8 cellular contexts compared by ENCODE assay signal in genomic region chr17:20116683-20117309, GRCh38.
A peak's percentile ranks its signal among the peaks of the same experiment; 100 is the strongest.
DNase-seq lines count a peak whose midpoint lies in the region; TF ChIP-seq lines count a peak whose summit lies in the region.

No MANE protein-coding gene starts in this region.

- H3K36me3 Mint-ChIP-seq in activated T-helper 1 cell treated with anti-CD3 and anti-CD28 coated beads, Interleukin-12 subunit alpha, Interleukin-12 subunit beta, Interleukin-2, Interleukin-4 antibody, amounts not matched to agents 30 ng/mL and 10 ng/mL and 1 ng/mL, durations not matched to agents 14 hours and 24 hours and 36 hours (ENCODE audit: low read depth): no peaks in the 10 kb centered on the region
- no peaks in the 10 kb centered on the region for H3K36me3 Mint-ChIP-seq in progenitor cell of endocrine pancreas (ENCODE audit: insufficient read depth)

- no peak for TF ChIP-seq POLR2A in Peyer's patch (IDR thresholded peaks at IDR 0.05)

- no peaks in the 10 kb centered on the region for H3K4me1 ChIP-seq in Peyer's patch

- peaks cover 3% of the 10 kb centered on the region for H3K4me1 Mint-ChIP-seq in activated T-helper 1 cell treated with anti-CD3 and anti-CD28 coated beads, Interleukin-12 subunit alpha, Interleukin-12 subunit beta, Interleukin-2, Interleukin-4 antibody, amounts not matched to agents 30 ng/mL and 10 ng/mL and 1 ng/mL, durations not matched to agents 14 hours and 24 hours and 36 hours (ENCODE audit: low read depth)
- peaks cover 1% of the 10 kb centered on the region for H3K4me1 Mint-ChIP-seq in progenitor cell of endocrine pancreas (ENCODE audit: low read depth)

- TF ChIP-seq CTCF in Peyer's patch (IDR thresholded peaks at IDR 0.05) (peak; percentile 12 to 55 (median 42)), fibroblast of villous mesenchyme (IDR thresholded peaks at IDR 0.05; ENCODE audit: insufficient read depth, low read depth, low read length) (peak; percentile 73), progenitor cell of endocrine pancreas (IDR thresholded peaks at IDR 0.05; ENCODE audit: unreplicated experiment) (peak; percentile 72)

- H3K4me3 Mint-ChIP-seq in activated T-helper 1 cell treated with anti-CD3 and anti-CD28 coated beads, Interleukin-12 subunit alpha, Interleukin-12 subunit beta, Interleukin-2, Interleukin-4 antibody, amounts not matched to agents 30 ng/mL and 10 ng/mL and 1 ng/mL, durations not matched to agents 14 hours and 24 hours and 36 hours: no peak overlapping the region
- no peak overlapping the region for H3K4me3 Mint-ChIP-seq in progenitor cell of endocrine pancreas (ENCODE audit: low read depth)

- H3K27me3 ChIP-seq in Peyer's patch: no peaks in the 10 kb centered on the region

- H3K27ac Mint-ChIP-seq in activated T-helper 1 cell treated with anti-CD3 and anti-CD28 coated beads, Interleukin-12 subunit alpha, Interleukin-12 subunit beta, Interleukin-2, Interleukin-4 antibody, amounts not matched to agents 30 ng/mL and 10 ng/mL and 1 ng/mL, durations not matched to agents 14 hours and 24 hours and 36 hours: no peak overlapping the region
- no peak overlapping the region for H3K27ac Mint-ChIP-seq in progenitor cell of endocrine pancreas

- DNase-seq in Ammon's horn (ENCODE audit: low spot score) (peak; percentile 82), H4 (ENCODE audit: low spot score) (peak; percentile 36), Peyer's patch (peak in 2 of 3 donors; percentile 41 to 67), fibroblast of villous mesenchyme (ENCODE audit: low read depth) (peak; percentile 59), progenitor cell of endocrine pancreas (ENCODE audit: low spot score, unreplicated experiment) (peak; percentile 19), middle frontal gyrus (ENCODE audit: extremely low spot score, low spot score) (no peak), KG1 (lab: John Stamatoyannopoulos, UW) (no peak)
- DNase-seq in activated T-helper 1 cell treated with anti-CD3 and anti-CD28 coated beads, Interleukin-12 subunit alpha, Interleukin-12 subunit beta, Interleukin-2, Interleukin-4 antibody, amounts not matched to agents 30 ng/mL and 10 ng/mL and 1 ng/mL, durations not matched to agents 14 hours and 24 hours and 36 hours (ENCODE audit: low spot score): peak; percentile 28

- no peaks in the 10 kb centered on the region for H3K9me3 ChIP-seq in Peyer's patch

- H3K4me3 ChIP-seq in Peyer's patch: no peak overlapping the region
- H3K4me3 ChIP-seq in fibroblast of villous mesenchyme (ENCODE audit: low read depth, low read length): no peak overlapping the region

- intact Hi-C loops in activated T-helper 1 cell treated with anti-CD3 and anti-CD28 coated beads, Interleukin-12 subunit alpha, Interleukin-12 subunit beta, Interleukin-2, Interleukin-4 antibody, amounts not matched to agents 30 ng/mL and 10 ng/mL and 1 ng/mL, durations not matched to agents 14 hours and 24 hours and 36 hours (cut with micrococcal nuclease): loop anchor here (1.0 kb wide), 1 partner anchor 124 kb away; no protein-coding TSS in a partner anchor

- no peaks in the 10 kb centered on the region for H3K9me3 Mint-ChIP-seq in activated T-helper 1 cell treated with anti-CD3 and anti-CD28 coated beads, Interleukin-12 subunit alpha, Interleukin-12 subunit beta, Interleukin-2, Interleukin-4 antibody, amounts not matched to agents 30 ng/mL and 10 ng/mL and 1 ng/mL, durations not matched to agents 14 hours and 24 hours and 36 hours
- H3K9me3 Mint-ChIP-seq in progenitor cell of endocrine pancreas (ENCODE audit: low read depth): no peaks in the 10 kb centered on the region

- H3K27me3 Mint-ChIP-seq in activated T-helper 1 cell treated with anti-CD3 and anti-CD28 coated beads, Interleukin-12 subunit alpha, Interleukin-12 subunit beta, Interleukin-2, Interleukin-4 antibody, amounts not matched to agents 30 ng/mL and 10 ng/mL and 1 ng/mL, durations not matched to agents 14 hours and 24 hours and 36 hours (ENCODE audit: insufficient read depth): peaks cover 25% of the 10 kb centered on the region
- peaks cover 13% of the 10 kb centered on the region for H3K27me3 Mint-ChIP-seq in progenitor cell of endocrine pancreas

- H3K27ac ChIP-seq in Peyer's patch: no peak overlapping the region

- no peaks in the 10 kb centered on the region for H3K36me3 ChIP-seq in Peyer's patch

Comparison
In these comparisons a context has a peak if more than half of its experiments do, and no peak if none do; other contexts are left out.
1. DNase-seq: peak in Ammon's horn (single experiment), H4 (single experiment), Peyer's patch (2 of 3), activated T-helper 1 cell treated with anti-CD3 and anti-CD28 coated beads, Interleukin-12 subunit alpha, Interleukin-12 subunit beta, Interleukin-2, Interleukin-4 antibody, amounts not matched to agents 30 ng/mL and 10 ng/mL and 1 ng/mL, durations not matched to agents 14 hours and 24 hours and 36 hours (single experiment), fibroblast of villous mesenchyme (single experiment) and progenitor cell of endocrine pancreas (single experiment); none in middle frontal gyrus (single experiment) and KG1 (single experiment).
2. Peak in every context shown above with its lines, with median percentiles within 50 percentile points of each other: CTCF ChIP-seq.